ENCODE assay signal across 9 cellular contexts in genomic region chr1:167601442-167602380, GRCh38. TPM values are rescaled to one million over a fixed set of nuclear protein-coding genes. Genes with fewer than 3 reads are reported as not detected.
DNase-seq lines count a peak whose midpoint lies in the region; ATAC-seq, FAIRE-seq and TF ChIP-seq lines count a peak whose summit lies in the region.
"Had no signal": no experiment of that assay in that cellular context is flagged by ENCODE, and none has a peak within 500 bp of the region (broad histone marks: within the 10 kb centered on the region; RNA-seq: fewer than 3 reads in every experiment).

No MANE protein-coding gene starts in this region.

- H3K27ac Mint-ChIP-seq in astrocyte (ENCODE audit: unreplicated experiment), result no peak overlapping the region

- no peak for TF ChIP-seq CTCF in C4-2B (conservative IDR thresholded peaks at IDR 0.05)
- TF ChIP-seq CTCF in astrocyte (IDR thresholded peaks at IDR 0.05; ENCODE audit: insufficient read depth, low read depth, low read length), result no peak
- no peak for TF ChIP-seq CTCF in A673 (conservative IDR thresholded peaks at IDR 0.05; ENCODE audit: low read depth, low read length)
- no peak for TF ChIP-seq CTCF in hepatocyte (IDR thresholded peaks at IDR 0.05; ENCODE audit: poor library complexity)

- H3K9me3 ChIP-seq in astrocyte (ENCODE audit: insufficient read depth, low read depth, low read length) (no peaks in the 10 kb centered on the region), muscle layer of colon (ENCODE audit: low read length) (peaks cover under 1% of the 10 kb centered on the region), A673 (ENCODE audit: low read depth, low read length, poor library complexity, severe bottlenecking) (no peaks in the 10 kb centered on the region), hepatocyte (ENCODE audit: low read depth) (no peaks in the 10 kb centered on the region)

- H3K36me3 Mint-ChIP-seq in astrocyte (ENCODE audit: low read depth, unreplicated experiment), result no peaks in the 10 kb centered on the region

- intact Hi-C loops in A673 (cut with micrococcal nuclease; ENCODE audit: unreplicated experiment), result loop anchor here (2.0 kb wide), 1 partner anchor 87 kb away; no protein-coding TSS in a partner anchor

- BruUV-seq in A673 (replicated peaks; lab: Mats Ljungman, UMichigan), result no TSS peak

- H3K9me3 Mint-ChIP-seq in astrocyte (ENCODE audit: unreplicated experiment), result peaks cover 7% of the 10 kb centered on the region

- H3K4me2 ChIP-seq in astrocyte (ENCODE audit: low read length) (no peak overlapping the region), hepatocyte (no peak overlapping the region)

- H4K20me1 ChIP-seq in astrocyte (ENCODE audit: insufficient read depth, low read length) (no peaks in the 10 kb centered on the region), hepatocyte (ENCODE audit: insufficient read depth, poor library complexity, severe bottlenecking) (no peaks in the 10 kb centered on the region)

- H3K4me1 Mint-ChIP-seq in astrocyte (ENCODE audit: low read depth, unreplicated experiment), result peaks cover 8% of the 10 kb centered on the region

- no peaks in the 10 kb centered on the region for H3K4me1 ChIP-seq in astrocyte (ENCODE audit: insufficient read depth, low read length)
- peaks cover 20% of the 10 kb centered on the region for H3K4me1 ChIP-seq in muscle layer of colon (ENCODE audit: insufficient read depth, low read length)
- no peaks in the 10 kb centered on the region for H3K4me1 ChIP-seq in A673 (ENCODE audit: insufficient read depth, low read length, poor library complexity, severe bottlenecking)
- H3K4me1 ChIP-seq in hepatocyte (ENCODE audit: insufficient read depth), result peaks cover 9% of the 10 kb centered on the region

- H3K4me3 ChIP-seq in astrocyte (ENCODE audit: insufficient read depth, low read depth, low read length) (no peak overlapping the region), muscle layer of colon (ENCODE audit: low read depth in 1 of 2, low read length in 2 of 2) (no peak overlapping the region), A673 (ENCODE audit: low read depth, low read length, poor library complexity, severe bottlenecking) (no peak overlapping the region), hepatocyte (no peak overlapping the region)

- H3K27me3 Mint-ChIP-seq in astrocyte (ENCODE audit: low read depth, unreplicated experiment), result peaks cover 8% of the 10 kb centered on the region

- CTCF ChIA-PET in A673 (lab: Charles Lee), result interaction anchor here (1.3 kb wide), 1 partner anchor 85 kb away, joined by 14 read pairs; no protein-coding TSS in a partner anchor

- H3K27me3 ChIP-seq in astrocyte (ENCODE audit: insufficient read depth, low read length), result no peaks in the 10 kb centered on the region
- no peaks in the 10 kb centered on the region for H3K27me3 ChIP-seq in muscle layer of colon (ENCODE audit: control insufficient read depth in 1 of 2, insufficient read depth in 2 of 2, low read length in 2 of 2)
- no peaks in the 10 kb centered on the region for H3K27me3 ChIP-seq in A673 (replicated peaks; ENCODE audit: insufficient read depth, low read depth, low read length, poor library complexity)
- no peaks in the 10 kb centered on the region for H3K27me3 ChIP-seq in hepatocyte

- H3K27ac ChIP-seq in C4-2B, result peak overlapping the region; percentile 9; the same call in 1 of the 2 replicates
- H3K27ac ChIP-seq in astrocyte (ENCODE audit: low read depth, low read length), result no peak overlapping the region
- peak overlapping the region; percentile 17 for H3K27ac ChIP-seq in muscle layer of colon (ENCODE audit: low read depth, low read length)
- H3K27ac ChIP-seq in A673 (ENCODE audit: low read depth, low read length, poor library complexity, severe bottlenecking), result no peak overlapping the region
- H3K27ac ChIP-seq in hepatocyte, result no peak overlapping the region
- H3K27ac ChIP-seq: VCaP had no signal

- H3K9ac ChIP-seq in astrocyte (ENCODE audit: low read length) (no peak overlapping the region), muscle layer of colon (ENCODE audit: low read length) (no peak overlapping the region)

- no peak overlapping the region for H3K4me3 Mint-ChIP-seq in astrocyte (ENCODE audit: unreplicated experiment)

- POLR2A ChIA-PET in A673 (lab: Charles Lee; ENCODE audit: low non-redundant PET), result no interaction called here

- H2AFZ ChIP-seq in astrocyte (ENCODE audit: low read depth, low read length) (no peak overlapping the region), hepatocyte (no peak overlapping the region)

- H3K9me2 ChIP-seq in hepatocyte (replicated peaks; ENCODE audit: insufficient read depth), result no peaks in the 10 kb centered on the region

- no peak for FAIRE-seq in astrocyte (lab: Jason Lieb, UNC)

- ATAC-seq in GM21723 (IDR thresholded peaks at IDR 0.05; ENCODE audit: unreplicated experiment), result no peak

- DNase-seq in LHCN-M2 (ENCODE audit: low read depth) (peak; percentile 75), astrocyte (ENCODE audit: low read depth) (peak; percentile 12), A673 (ENCODE audit: low spot score) (no peak), hepatocyte (ENCODE audit: low spot score) (no peak), NCI-H2029 treated with DMSO at 0.1 percent for 48 hours (lab: John Stamatoyannopoulos, UW) (no peak)

- WGBS in hepatocyte (ENCODE audit: low lambda C conversion rate, missing lambda C conversion rate), result 57% methylated on average over 8 of the region's 8 CpGs

- no peaks in the 10 kb centered on the region for H3K36me3 ChIP-seq in astrocyte (ENCODE audit: insufficient read depth, low read length)
- no peaks in the 10 kb centered on the region for H3K36me3 ChIP-seq in muscle layer of colon (ENCODE audit: insufficient read depth, low read length)
- H3K36me3 ChIP-seq in A673 (ENCODE audit: insufficient read depth, low read length, poor library complexity, severe bottlenecking), result no peaks in the 10 kb centered on the region
- no peaks in the 10 kb centered on the region for H3K36me3 ChIP-seq in hepatocyte (replicated peaks; ENCODE audit: insufficient read depth, low read depth)

- H3K79me2 ChIP-seq in astrocyte (ENCODE audit: insufficient read depth, low read length) (no peaks in the 10 kb centered on the region), hepatocyte (no peaks in the 10 kb centered on the region)

RNA-seq across cellular contexts. Expression of gene RCSD1, which starts 28.3 kb away (rescaled TPM):
- total RNA-seq in LHCN-M2 (2014; rRNA removed) (42.7 and 81.9 TPM in 2 replicates), astrocyte (0.58 and 0.98 TPM in 2 replicates), A673 (2021) (not detected in 2 replicates), hepatocyte (0.80 and 0.92 TPM in 2 replicates)
- polyA plus RNA-seq in LHCN-M2 (2012), result 28.3 TPM
- 0.77 TPM in 1 of 2 replicates, not detected in the other for polyA plus RNA-seq in hepatocyte

RNA-seq across cellular contexts. Expression of gene CREG1, which starts 48.1 kb away (rescaled TPM):
- total RNA-seq in LHCN-M2 (2014; rRNA removed) (51.4 and 61.9 TPM in 2 replicates), astrocyte (34.6 and 36.0 TPM in 2 replicates), A673 (2021) (7.7 and 8.1 TPM in 2 replicates), hepatocyte (170 and 183 TPM in 2 replicates)
- polyA plus RNA-seq in LHCN-M2 (2012), result 18.9 TPM
- 126 and 135 TPM in 2 replicates for polyA plus RNA-seq in hepatocyte

Comparison
In these comparisons a context has a peak if more than half of its experiments do, and no peak if none do; other contexts are left out.
1. H3K27ac ChIP-seq: peak in C4-2B (single experiment) and muscle layer of colon (single experiment); none in astrocyte (single experiment), A673 (single experiment) and hepatocyte (single experiment).
2. DNase-seq: peak in LHCN-M2 (single experiment) and astrocyte (single experiment); none in A673 (single experiment), hepatocyte (single experiment) and NCI-H2029 treated with DMSO at 0.1 percent for 48 hours (single experiment).
3. RNA of gene RCSD1, which starts 28.3 kb away (total RNA-seq): 42.7 to 81.9 TPM in LHCN-M2; 0.58 to 0.98 TPM in astrocyte, 0.80 to 0.92 TPM in hepatocyte and not detected in A673; every median in the first group is over 10 times any median in the second.